Comparison of ENCODE assay signal across 8 cellular contexts in the genomic region with DNA sequence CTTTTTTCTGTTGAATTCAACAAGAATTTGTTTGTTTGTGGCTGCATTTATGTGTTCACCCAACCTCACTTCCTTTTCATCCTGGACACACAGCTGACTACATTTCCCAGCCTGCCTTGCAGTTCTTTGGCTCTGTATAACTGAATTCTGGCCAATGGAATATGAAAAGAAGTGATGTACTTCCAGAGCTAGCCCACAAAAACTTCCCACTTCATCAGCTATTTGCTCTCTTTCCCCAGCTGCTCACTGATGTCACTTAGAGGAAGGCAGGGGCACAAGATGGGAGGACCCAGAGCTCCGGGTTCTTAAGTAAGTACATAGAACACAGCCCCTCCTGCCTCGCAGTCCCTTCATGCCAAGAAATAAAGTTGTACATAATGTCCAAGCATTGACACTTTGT.
DNase-seq lines count a peak whose midpoint lies in the region; ATAC-seq and TF ChIP-seq lines count a peak whose summit lies in the region.

No MANE protein-coding gene starts in this region.

- H3K4me3 ChIP-seq in Caco-2 (ENCODE audit: low read depth, low read length): no peak overlapping the region

- no peak overlapping the region for H3K4me2 ChIP-seq in H9 (ENCODE audit: insufficient read depth, insufficient read length, low read length)

- H3K4me1 ChIP-seq in H9 (ENCODE audit: insufficient read depth, low read length): peaks cover 21% of the 10 kb centered on the region
- H3K4me1 ChIP-seq in Caco-2: peaks cover 8% of the 10 kb centered on the region; the same call in 1 of the 2 replicates

- H3K4me3 Mint-ChIP-seq in osteocyte (ENCODE audit: unreplicated experiment) (peak overlapping the region; percentile 69), H9 (no peak overlapping the region), Caco-2 (ENCODE audit: unreplicated experiment) (no peak overlapping the region)
- no peak overlapping the region for H3K4me3 Mint-ChIP-seq in activated naive CD8-positive, alpha-beta T cell treated with anti-CD3 and anti-CD28 coated beads for 36 hours

- no peak overlapping the region for H3K56ac ChIP-seq in H9 (ENCODE audit: insufficient read length, low read depth, low read length)

- CTCF ChIA-PET in Caco-2 (lab: Charles Lee): no interaction called here

- TF ChIP-seq CTCF in osteocyte (IDR thresholded peaks at IDR 0.05) (no peak), H9 (conservative IDR thresholded peaks at IDR 0.05) (no peak), Caco-2 (IDR thresholded peaks at IDR 0.05; ENCODE audit: insufficient read depth in 1 of 2, low read depth in 1 of 2, low read length in 1 of 2, severe bottlenecking in 1 of 2, unreplicated experiment in 1 of 2) (no peak)

- H3K14ac ChIP-seq in H9 (ENCODE audit: insufficient read depth, low read length): no peak overlapping the region

- H4K5ac ChIP-seq in H9 (ENCODE audit: insufficient read length, low read depth, low read length): no peak overlapping the region

- no peak overlapping the region for H3K18ac ChIP-seq in H9 (ENCODE audit: insufficient read length, low read depth, low read length)

- no peak overlapping the region for H3K9ac ChIP-seq in H9 (ENCODE audit: extremely low read depth, insufficient read length, low read length)

- no peak overlapping the region for H2AFZ ChIP-seq in H9 (ENCODE audit: low read length)

- DNase-seq in Ammon's horn (ENCODE audit: low spot score) (peak; percentile 79), RPMI7951 (ENCODE audit: low read depth) (peak; percentile 92), fibroblast of gingiva (ENCODE audit: low read depth) (peak; percentile 96), osteocyte (ENCODE audit: extremely low spot score, unreplicated experiment) (no peak), H9 (no peak), Caco-2 (no peak)
- DNase-seq in activated naive CD8-positive, alpha-beta T cell treated with anti-CD3 and anti-CD28 coated beads for 36 hours: no peak

- H3K27ac Mint-ChIP-seq in osteocyte (ENCODE audit: unreplicated experiment) (peak overlapping the region; percentile 77), H9 (no peak overlapping the region), Caco-2 (ENCODE audit: unreplicated experiment) (no peak overlapping the region)
- no peak overlapping the region for H3K27ac Mint-ChIP-seq in activated naive CD8-positive, alpha-beta T cell treated with anti-CD3 and anti-CD28 coated beads for 36 hours

- no peaks in the 10 kb centered on the region for H3K9me3 ChIP-seq in H9 (ENCODE audit: control insufficient read depth, low read depth, low read length)
- no peaks in the 10 kb centered on the region for H3K9me3 ChIP-seq in Caco-2

- no peaks in the 10 kb centered on the region for H3K36me3 Mint-ChIP-seq in osteocyte (ENCODE audit: unreplicated experiment)
- no peaks in the 10 kb centered on the region for H3K36me3 Mint-ChIP-seq in H9 (ENCODE audit: insufficient read depth in 1 of 3, low read depth in 3 of 3)
- H3K36me3 Mint-ChIP-seq in activated naive CD8-positive, alpha-beta T cell treated with anti-CD3 and anti-CD28 coated beads for 36 hours: peaks cover 2% of the 10 kb centered on the region
- no peaks in the 10 kb centered on the region for H3K36me3 Mint-ChIP-seq in Caco-2 (ENCODE audit: insufficient read depth, unreplicated experiment)

- no peaks in the 10 kb centered on the region for H3K27me3 ChIP-seq in H9 (ENCODE audit: insufficient read depth, low read length)
- H3K27me3 ChIP-seq in Caco-2 (replicated peaks; ENCODE audit: control insufficient read depth, insufficient read depth, low read length): no peaks in the 10 kb centered on the region

- H4K8ac ChIP-seq in H9 (replicated peaks; ENCODE audit: insufficient read length, low read depth, low read length): no peak overlapping the region

- H2BK20ac ChIP-seq in H9 (ENCODE audit: low read depth, low read length, poor library complexity, severe bottlenecking): no peak overlapping the region

- H3T11ph ChIP-seq in H9 (ENCODE audit: low read length): no peak overlapping the region

- H3K27me3 Mint-ChIP-seq in osteocyte (ENCODE audit: unreplicated experiment) (no peaks in the 10 kb centered on the region), H9 (ENCODE audit: low read depth) (no peaks in the 10 kb centered on the region), Caco-2 (ENCODE audit: insufficient read depth, unreplicated experiment) (no peaks in the 10 kb centered on the region)
- H3K27me3 Mint-ChIP-seq in activated naive CD8-positive, alpha-beta T cell treated with anti-CD3 and anti-CD28 coated beads for 36 hours: no peaks in the 10 kb centered on the region

- H2BK12ac ChIP-seq in H9 (ENCODE audit: insufficient read length, low read depth, low read length): no peak overlapping the region

- H3K4me1 Mint-ChIP-seq in osteocyte (ENCODE audit: unreplicated experiment) (peaks cover 33% of the 10 kb centered on the region), H9 (peaks cover 69 to 72% of the 10 kb centered on the region in 2 experiments), Caco-2 (ENCODE audit: low read depth, unreplicated experiment) (peaks cover 11% of the 10 kb centered on the region)
- H3K4me1 Mint-ChIP-seq in activated naive CD8-positive, alpha-beta T cell treated with anti-CD3 and anti-CD28 coated beads for 36 hours: peaks cover 31% of the 10 kb centered on the region

- H3K36me3 ChIP-seq in Caco-2 (ENCODE audit: control insufficient read depth, insufficient read depth, low read length): no peaks in the 10 kb centered on the region

- no peaks in the 10 kb centered on the region for H3K79me1 ChIP-seq in H9 (ENCODE audit: insufficient read depth, low read depth, low read length, poor library complexity, severe bottlenecking)

- H2BK120ac ChIP-seq in H9 (ENCODE audit: low read depth, low read length, poor library complexity, severe bottlenecking): no peak overlapping the region

- ATAC-seq in HG03108 (IDR thresholded peaks at IDR 0.05; ENCODE audit: unreplicated experiment): no peak

- no peak overlapping the region for H3K23ac ChIP-seq in H9 (ENCODE audit: insufficient read length, low read depth, low read length)

- no peaks in the 10 kb centered on the region for H4K20me1 ChIP-seq in H9 (ENCODE audit: control insufficient read depth, insufficient read depth, insufficient read length)

- no peaks in the 10 kb centered on the region for H3K79me2 ChIP-seq in H9 (ENCODE audit: insufficient read depth, low read length)

- no CpG with 5 or more reads among the region's 2 CpGs for WGBS in H9 (ENCODE audit: extremely low coverage, insufficient read length, low lambda C conversion rate)

- H2BK15ac ChIP-seq in H9 (ENCODE audit: low read depth, low read length): no peak overlapping the region

- H2AK5ac ChIP-seq in H9 (ENCODE audit: insufficient read length, low read length): no peak overlapping the region

- no peaks in the 10 kb centered on the region for H3K9me3 Mint-ChIP-seq in osteocyte (ENCODE audit: unreplicated experiment)
- no peaks in the 10 kb centered on the region; a peak in 1 of 5 replicates for H3K9me3 Mint-ChIP-seq in H9
- no peaks in the 10 kb centered on the region for H3K9me3 Mint-ChIP-seq in activated naive CD8-positive, alpha-beta T cell treated with anti-CD3 and anti-CD28 coated beads for 36 hours
- no peaks in the 10 kb centered on the region for H3K9me3 Mint-ChIP-seq in Caco-2 (ENCODE audit: unreplicated experiment)

- H3K4ac ChIP-seq in H9 (ENCODE audit: low read depth, low read length): no peak overlapping the region

- H3K23me2 ChIP-seq in H9 (ENCODE audit: insufficient read length, low read depth, low read length, poor library complexity, severe bottlenecking): no peaks in the 10 kb centered on the region

- H4K91ac ChIP-seq in H9 (ENCODE audit: insufficient read length, low read depth, low read length): no peak overlapping the region

- H2BK5ac ChIP-seq in H9 (ENCODE audit: insufficient read length, low read length): no peak overlapping the region

- no TSS peak for BruUV-seq in Caco-2 (replicated peaks; lab: Mats Ljungman, UMichigan)

- POLR2A ChIA-PET in Caco-2 (lab: Charles Lee): no interaction called here

- no peak overlapping the region for H3K27ac ChIP-seq in H9 (ENCODE audit: insufficient read length, low read depth, low read length)

- intact Hi-C loops in Caco-2 (cut with micrococcal nuclease; ENCODE audit: unreplicated experiment): no loop called here

Comparison
In these comparisons a context has a peak if more than half of its experiments do, and no peak if none do; other contexts are left out.
1. DNase-seq: peak in Ammon's horn (single experiment), RPMI7951 (single experiment) and fibroblast of gingiva (single experiment); none in osteocyte (single experiment), H9 (single experiment), activated naive CD8-positive, alpha-beta T cell treated with anti-CD3 and anti-CD28 coated beads for 36 hours (single experiment) and Caco-2 (0 of 2).